ENCODE assay signal across 1 cellular context in the genomic region with DNA sequence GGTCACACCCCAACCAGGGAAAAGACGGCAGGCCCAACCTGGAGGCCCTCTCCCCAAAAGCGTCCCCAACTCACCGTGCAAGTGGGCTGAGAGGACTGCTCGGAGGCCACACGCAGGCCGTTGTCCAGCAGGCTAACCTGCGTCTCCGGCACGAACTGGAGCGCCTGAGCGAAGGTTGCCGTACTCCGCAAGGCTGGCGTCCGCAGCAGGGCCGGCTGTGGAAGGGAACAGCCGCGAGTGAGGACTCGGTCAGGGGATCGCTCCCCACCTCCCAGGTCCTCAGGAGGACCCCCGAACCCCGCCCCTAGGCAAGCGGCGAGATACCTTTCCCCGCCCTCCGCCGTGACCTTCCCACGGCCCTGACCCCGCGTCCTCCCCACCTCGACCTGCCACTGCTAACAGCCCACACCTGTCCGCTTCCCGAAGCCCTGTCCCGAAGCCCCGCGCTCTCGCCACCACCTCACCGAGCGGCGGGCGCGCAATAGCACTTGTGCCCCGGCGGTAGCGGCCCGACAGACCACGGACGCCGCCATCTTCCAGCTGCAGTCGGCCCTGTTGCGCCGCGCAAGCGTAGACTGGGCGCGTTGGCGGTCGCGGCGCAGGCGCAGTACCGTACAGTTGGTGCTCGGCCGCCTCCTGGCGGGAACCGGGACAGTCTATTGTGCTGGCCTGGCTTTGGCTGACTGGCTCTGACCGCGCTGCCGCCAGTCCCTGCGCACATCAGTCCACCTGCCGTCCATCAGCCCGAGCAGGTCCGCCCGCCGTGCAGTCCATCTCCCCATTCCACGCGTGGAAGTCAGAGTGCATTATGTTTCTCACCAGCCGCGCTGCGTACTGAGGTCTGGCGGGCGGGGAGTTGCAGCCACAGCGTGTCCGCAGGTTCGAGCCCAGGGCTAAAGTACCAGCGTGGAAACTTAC.
TF ChIP-seq lines count a peak whose summit lies in the region.

Gene UQCRC1, minus strand, starts transcription at position 559 of the 918 bp plus-strand sequence. Its CDS starts 26 bp downstream, at position 533.

TF ChIP-seq in K562, 482 proteins besides CTCF, POLR2A, EP300 and RAD21 (continued from another document and continues in another):
- no peak for TF ChIP-seq ZHX1 (conservative IDR thresholded peaks at IDR 0.05; ENCODE audit: low read length)
- TF ChIP-seq GATAD2B (IDR thresholded peaks at IDR 0.05; ENCODE audit: borderline replicate concordance): no peak
- TF ChIP-seq, protein P1, sequence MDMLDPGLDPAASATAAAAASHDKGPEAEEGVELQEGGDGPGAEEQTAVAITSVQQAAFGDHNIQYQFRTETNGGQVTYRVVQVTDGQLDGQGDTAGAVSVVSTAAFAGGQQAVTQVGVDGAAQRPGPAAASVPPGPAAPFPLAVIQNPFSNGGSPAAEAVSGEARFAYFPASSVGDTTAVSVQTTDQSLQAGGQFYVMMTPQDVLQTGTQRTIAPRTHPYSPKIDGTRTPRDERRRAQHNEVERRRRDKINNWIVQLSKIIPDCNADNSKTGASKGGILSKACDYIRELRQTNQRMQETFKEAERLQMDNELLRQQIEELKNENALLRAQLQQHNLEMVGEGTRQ (CRISPR knock-in tag; IDR thresholded peaks at IDR 0.05): no peak
- TF ChIP-seq NFIX (CRISPR knock-in tag; IDR thresholded peaks at IDR 0.05; ENCODE audit: low read depth): no peak
- TF ChIP-seq, protein P2, sequence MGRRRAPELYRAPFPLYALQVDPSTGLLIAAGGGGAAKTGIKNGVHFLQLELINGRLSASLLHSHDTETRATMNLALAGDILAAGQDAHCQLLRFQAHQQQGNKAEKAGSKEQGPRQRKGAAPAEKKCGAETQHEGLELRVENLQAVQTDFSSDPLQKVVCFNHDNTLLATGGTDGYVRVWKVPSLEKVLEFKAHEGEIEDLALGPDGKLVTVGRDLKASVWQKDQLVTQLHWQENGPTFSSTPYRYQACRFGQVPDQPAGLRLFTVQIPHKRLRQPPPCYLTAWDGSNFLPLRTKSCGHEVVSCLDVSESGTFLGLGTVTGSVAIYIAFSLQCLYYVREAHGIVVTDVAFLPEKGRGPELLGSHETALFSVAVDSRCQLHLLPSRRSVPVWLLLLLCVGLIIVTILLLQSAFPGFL (CRISPR knock-in tag; IDR thresholded peaks at IDR 0.05): no peak
- TF ChIP-seq, protein P3, sequence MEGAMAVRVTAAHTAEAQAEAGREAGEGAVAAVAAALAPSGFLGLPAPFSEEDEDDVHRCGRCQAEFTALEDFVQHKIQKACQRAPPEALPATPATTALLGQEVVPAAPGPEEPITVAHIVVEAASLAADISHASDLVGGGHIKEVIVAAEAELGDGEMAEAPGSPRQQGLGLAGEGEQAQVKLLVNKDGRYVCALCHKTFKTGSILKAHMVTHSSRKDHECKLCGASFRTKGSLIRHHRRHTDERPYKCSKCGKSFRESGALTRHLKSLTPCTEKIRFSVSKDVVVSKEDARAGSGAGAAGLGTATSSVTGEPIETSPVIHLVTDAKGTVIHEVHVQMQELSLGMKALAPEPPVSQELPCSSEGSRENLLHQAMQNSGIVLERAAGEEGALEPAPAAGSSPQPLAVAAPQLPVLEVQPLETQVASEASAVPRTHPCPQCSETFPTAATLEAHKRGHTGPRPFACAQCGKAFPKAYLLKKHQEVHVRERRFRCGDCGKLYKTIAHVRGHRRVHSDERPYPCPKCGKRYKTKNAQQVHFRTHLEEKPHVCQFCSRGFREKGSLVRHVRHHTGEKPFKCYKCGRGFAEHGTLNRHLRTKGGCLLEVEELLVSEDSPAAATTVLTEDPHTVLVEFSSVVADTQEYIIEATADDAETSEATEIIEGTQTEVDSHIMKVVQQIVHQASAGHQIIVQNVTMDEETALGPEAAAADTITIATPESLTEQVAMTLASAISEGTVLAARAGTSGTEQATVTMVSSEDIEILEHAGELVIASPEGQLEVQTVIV (CRISPR knock-in tag; IDR thresholded peaks at IDR 0.05; ENCODE audit: borderline replicate concordance): no peak
- TF ChIP-seq ESRRB (CRISPR knock-in tag; IDR thresholded peaks at IDR 0.05; ENCODE audit: borderline replicate concordance): no peak
- no peak for TF ChIP-seq PTBP1 (IDR thresholded peaks at IDR 0.05; ENCODE audit: low read depth, low read length)
- TF ChIP-seq SIN3B (IDR thresholded peaks at IDR 0.05; ENCODE audit: low read depth): peak; percentile 91
- no peak for TF ChIP-seq YBX1 (IDR thresholded peaks at IDR 0.05)
- TF ChIP-seq, protein P4, sequence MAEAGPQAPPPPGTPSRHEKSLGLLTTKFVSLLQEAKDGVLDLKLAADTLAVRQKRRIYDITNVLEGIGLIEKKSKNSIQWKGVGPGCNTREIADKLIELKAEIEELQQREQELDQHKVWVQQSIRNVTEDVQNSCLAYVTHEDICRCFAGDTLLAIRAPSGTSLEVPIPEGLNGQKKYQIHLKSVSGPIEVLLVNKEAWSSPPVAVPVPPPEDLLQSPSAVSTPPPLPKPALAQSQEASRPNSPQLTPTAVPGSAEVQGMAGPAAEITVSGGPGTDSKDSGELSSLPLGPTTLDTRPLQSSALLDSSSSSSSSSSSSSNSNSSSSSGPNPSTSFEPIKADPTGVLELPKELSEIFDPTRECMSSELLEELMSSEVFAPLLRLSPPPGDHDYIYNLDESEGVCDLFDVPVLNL (CRISPR knock-in tag; IDR thresholded peaks at IDR 0.05; ENCODE audit: low read depth): no peak; the same call in 1 of the 2 replicates
- TF ChIP-seq GATAD2A (IDR thresholded peaks at IDR 0.05): no peak
- no peak for TF ChIP-seq HDAC8 (tag; IDR thresholded peaks at IDR 0.05)
- TF ChIP-seq, protein P5, sequence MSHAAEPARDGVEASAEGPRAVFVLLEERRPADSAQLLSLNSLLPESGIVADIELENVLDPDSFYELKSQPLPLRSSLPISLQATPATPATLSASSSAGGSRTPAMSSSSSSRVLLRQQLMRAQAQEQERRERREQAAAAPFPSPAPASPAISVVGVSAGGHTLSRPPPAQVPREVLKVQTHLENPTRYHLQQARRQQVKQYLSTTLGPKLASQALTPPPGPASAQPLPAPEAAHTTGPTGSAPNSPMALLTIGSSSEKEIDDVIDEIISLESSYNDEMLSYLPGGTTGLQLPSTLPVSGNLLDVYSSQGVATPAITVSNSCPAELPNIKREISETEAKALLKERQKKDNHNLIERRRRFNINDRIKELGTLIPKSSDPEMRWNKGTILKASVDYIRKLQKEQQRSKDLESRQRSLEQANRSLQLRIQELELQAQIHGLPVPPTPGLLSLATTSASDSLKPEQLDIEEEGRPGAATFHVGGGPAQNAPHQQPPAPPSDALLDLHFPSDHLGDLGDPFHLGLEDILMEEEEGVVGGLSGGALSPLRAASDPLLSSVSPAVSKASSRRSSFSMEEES (CRISPR knock-in tag; IDR thresholded peaks at IDR 0.05): no peak
- TF ChIP-seq ZNF551 (CRISPR knock-in tag; IDR thresholded peaks at IDR 0.05): no peak
- TF ChIP-seq, protein P6, sequence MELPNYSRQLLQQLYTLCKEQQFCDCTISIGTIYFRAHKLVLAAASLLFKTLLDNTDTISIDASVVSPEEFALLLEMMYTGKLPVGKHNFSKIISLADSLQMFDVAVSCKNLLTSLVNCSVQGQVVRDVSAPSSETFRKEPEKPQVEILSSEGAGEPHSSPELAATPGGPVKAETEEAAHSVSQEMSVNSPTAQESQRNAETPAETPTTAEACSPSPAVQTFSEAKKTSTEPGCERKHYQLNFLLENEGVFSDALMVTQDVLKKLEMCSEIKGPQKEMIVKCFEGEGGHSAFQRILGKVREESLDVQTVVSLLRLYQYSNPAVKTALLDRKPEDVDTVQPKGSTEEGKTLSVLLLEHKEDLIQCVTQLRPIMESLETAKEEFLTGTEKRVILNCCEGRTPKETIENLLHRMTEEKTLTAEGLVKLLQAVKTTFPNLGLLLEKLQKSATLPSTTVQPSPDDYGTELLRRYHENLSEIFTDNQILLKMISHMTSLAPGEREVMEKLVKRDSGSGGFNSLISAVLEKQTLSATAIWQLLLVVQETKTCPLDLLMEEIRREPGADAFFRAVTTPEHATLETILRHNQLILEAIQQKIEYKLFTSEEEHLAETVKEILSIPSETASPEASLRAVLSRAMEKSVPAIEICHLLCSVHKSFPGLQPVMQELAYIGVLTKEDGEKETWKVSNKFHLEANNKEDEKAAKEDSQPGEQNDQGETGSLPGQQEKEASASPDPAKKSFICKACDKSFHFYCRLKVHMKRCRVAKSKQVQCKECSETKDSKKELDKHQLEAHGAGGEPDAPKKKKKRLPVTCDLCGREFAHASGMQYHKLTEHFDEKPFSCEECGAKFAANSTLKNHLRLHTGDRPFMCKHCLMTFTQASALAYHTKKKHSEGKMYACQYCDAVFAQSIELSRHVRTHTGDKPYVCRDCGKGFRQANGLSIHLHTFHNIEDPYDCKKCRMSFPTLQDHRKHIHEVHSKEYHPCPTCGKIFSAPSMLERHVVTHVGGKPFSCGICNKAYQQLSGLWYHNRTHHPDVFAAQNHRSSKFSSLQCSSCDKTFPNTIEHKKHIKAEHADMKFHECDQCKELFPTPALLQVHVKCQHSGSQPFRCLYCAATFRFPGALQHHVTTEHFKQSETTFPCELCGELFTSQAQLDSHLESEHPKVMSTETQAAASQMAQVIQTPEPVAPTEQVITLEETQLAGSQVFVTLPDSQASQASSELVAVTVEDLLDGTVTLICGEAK (IDR thresholded peaks at IDR 0.05): no peak
- TF ChIP-seq, protein P6 (CRISPR knock-in tag; IDR thresholded peaks at IDR 0.05): no peak
- peak; percentile 79 for TF ChIP-seq CXXC5 (CRISPR knock-in tag; IDR thresholded peaks at IDR 0.05)
- no peak for TF ChIP-seq ZBTB49 (CRISPR knock-in tag; IDR thresholded peaks at IDR 0.05; ENCODE audit: borderline replicate concordance)
- peak; percentile 65 for TF ChIP-seq HMGN3 (IDR thresholded peaks at IDR 0.05; ENCODE audit: borderline replicate concordance, extremely low read depth, insufficient read length, low read depth, low read length)
- no peak for TF ChIP-seq NFXL1 (CRISPR knock-in tag; IDR thresholded peaks at IDR 0.05)
- TF ChIP-seq, protein P7, sequence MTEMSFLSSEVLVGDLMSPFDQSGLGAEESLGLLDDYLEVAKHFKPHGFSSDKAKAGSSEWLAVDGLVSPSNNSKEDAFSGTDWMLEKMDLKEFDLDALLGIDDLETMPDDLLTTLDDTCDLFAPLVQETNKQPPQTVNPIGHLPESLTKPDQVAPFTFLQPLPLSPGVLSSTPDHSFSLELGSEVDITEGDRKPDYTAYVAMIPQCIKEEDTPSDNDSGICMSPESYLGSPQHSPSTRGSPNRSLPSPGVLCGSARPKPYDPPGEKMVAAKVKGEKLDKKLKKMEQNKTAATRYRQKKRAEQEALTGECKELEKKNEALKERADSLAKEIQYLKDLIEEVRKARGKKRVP (CRISPR knock-in tag; IDR thresholded peaks at IDR 0.05): no peak
- TF ChIP-seq MBD2 (IDR thresholded peaks at IDR 0.05; ENCODE audit: borderline replicate concordance, low read depth): peak; percentile 34; the same call in 1 of the 2 replicates
- TF ChIP-seq ZNF324 (CRISPR knock-in tag; IDR thresholded peaks at IDR 0.05): no peak
- no peak for TF ChIP-seq SREBF2 (CRISPR knock-in tag; IDR thresholded peaks at IDR 0.05)
- peak; percentile 84 for TF ChIP-seq MEIS2 (IDR thresholded peaks at IDR 0.05; ENCODE audit: partially characterized antibody)
- TF ChIP-seq NONO (IDR thresholded peaks at IDR 0.05; ENCODE audit: low read depth in 2 of 2, low read length in 1 of 2): peak in 1 of 2 experiments; percentile 68; a peak in 2 of 4 replicates
